1 cellular context compared by ENCODE assay signal in genomic region chr2:180980185-180980942, GRCh38.
TF ChIP-seq lines count a peak whose summit lies in the region.

Gene UBE2E3, plus strand, starts transcription at chr2:180980605. Its CDS starts 1,438 bp downstream, at chr2:180982043.

TF ChIP-seq in HepG2, 621 proteins besides CTCF, POLR2A, EP300 and RAD21 (continued from another document and continues in another):
- TF ChIP-seq ZNF740 (CRISPR knock-in tag; IDR thresholded peaks at IDR 0.05) (peak; percentile 69), ZGPAT (CRISPR knock-in tag; IDR thresholded peaks at IDR 0.05) (peak; percentile 6; the same call in 1 of the 2 replicates), ZIK1 (CRISPR knock-in tag; IDR thresholded peaks at IDR 0.05; ENCODE audit: borderline replicate concordance, low read depth) (no peak; the same call in 1 of the 2 replicates), HNRNPH1 (optimal IDR thresholded peaks at IDR 0.05; ENCODE audit: low read depth, low read length) (no peak), NR0B2 (CRISPR knock-in tag; IDR thresholded peaks at IDR 0.05) (peak; percentile 52; the same call in 1 of the 2 replicates), RFXANK (CRISPR knock-in tag; IDR thresholded peaks at IDR 0.05) (no peak), SUZ12 (IDR thresholded peaks at IDR 0.05; ENCODE audit: low read depth, low read length) (no peak), ZXDC (CRISPR knock-in tag; IDR thresholded peaks at IDR 0.05) (no peak), ZNF75D (CRISPR knock-in tag; IDR thresholded peaks at IDR 0.05; ENCODE audit: borderline replicate concordance) (no peak), ARID2 (CRISPR knock-in tag; IDR thresholded peaks at IDR 0.05; ENCODE audit: borderline replicate concordance) (peak; percentile 38; the same call in 1 of the 2 replicates), KDM2A (CRISPR knock-in tag; IDR thresholded peaks at IDR 0.05; ENCODE audit: borderline replicate concordance, low read depth) (peak; percentile 83; the same call in 1 of the 2 replicates), SMYD3 (CRISPR knock-in tag; IDR thresholded peaks at IDR 0.05) (0 out of 2 replicates have a peak, but pooled peaks have one; percentile 39), E2F5 (CRISPR knock-in tag; conservative IDR thresholded peaks at IDR 0.05) (no peak), NCOA2 (CRISPR knock-in tag; IDR thresholded peaks at IDR 0.05) (no peak), FUBP1 (CRISPR knock-in tag; IDR thresholded peaks at IDR 0.05; ENCODE audit: borderline replicate concordance) (no peak), ZNF780A (CRISPR knock-in tag; IDR thresholded peaks at IDR 0.05) (no peak), ZNF256 (CRISPR knock-in tag; conservative IDR thresholded peaks at IDR 0.05) (no peak), ZFP36L2 (CRISPR knock-in tag; IDR thresholded peaks at IDR 0.05) (no peak), MAFK (conservative IDR thresholded peaks at IDR 0.05 in 1 of 2, IDR thresholded peaks at IDR 0.05 in 1 of 2; ENCODE audit: low read length in 2 of 2) (0 out of 4 replicates have a peak, but pooled peaks of 1 of the 2 experiments have one; percentile 2), SOX6 (IDR thresholded peaks at IDR 0.05) (no peak), SOX6 (CRISPR knock-in tag; IDR thresholded peaks at IDR 0.05) (no peak), MED1 (CRISPR knock-in tag; IDR thresholded peaks at IDR 0.05) (peak; percentile 47; the same call in 1 of the 2 replicates), BORCS8-MEF2B (CRISPR knock-in tag; IDR thresholded peaks at IDR 0.05) (peak; percentile 89), MYNN (CRISPR knock-in tag; IDR thresholded peaks at IDR 0.05; ENCODE audit: low read depth) (no peak), ZNF138 (CRISPR knock-in tag; IDR thresholded peaks at IDR 0.05; ENCODE audit: low read depth) (no peak), PAWR (CRISPR knock-in tag; IDR thresholded peaks at IDR 0.05; ENCODE audit: borderline replicate concordance) (no peak), ZBTB37 (CRISPR knock-in tag; IDR thresholded peaks at IDR 0.05) (no peak), ZNF782 (CRISPR knock-in tag; IDR thresholded peaks at IDR 0.05; ENCODE audit: borderline replicate concordance) (no peak), ZNF484 (CRISPR knock-in tag; IDR thresholded peaks at IDR 0.05; ENCODE audit: borderline replicate concordance, low read depth) (no peak), KLF6 (CRISPR knock-in tag; IDR thresholded peaks at IDR 0.05) (peak; percentile 44; the same call in 1 of the 2 replicates), KLF16 (CRISPR knock-in tag; IDR thresholded peaks at IDR 0.05) (no peak), KAT8 (CRISPR knock-in tag; IDR thresholded peaks at IDR 0.05) (peak; percentile 56), KLF12 (CRISPR knock-in tag; IDR thresholded peaks at IDR 0.05; ENCODE audit: borderline replicate concordance) (no peak), ZNF550 (CRISPR knock-in tag; IDR thresholded peaks at IDR 0.05; ENCODE audit: borderline replicate concordance) (no peak), ZNF557 (CRISPR knock-in tag; IDR thresholded peaks at IDR 0.05) (no peak), SYNCRIP (IDR thresholded peaks at IDR 0.05; ENCODE audit: insufficient read depth, low read depth, low read length) (no peak), ATF7 (IDR thresholded peaks at IDR 0.05) (no peak), ATF7 (CRISPR knock-in tag; IDR thresholded peaks at IDR 0.05) (no peak), MXD4 (CRISPR knock-in tag; IDR thresholded peaks at IDR 0.05) (no peak), KMT2B (CRISPR knock-in tag; IDR thresholded peaks at IDR 0.05) (peak; percentile 40; the same call in 1 of the 2 replicates)
- TF ChIP-seq, protein P1, sequence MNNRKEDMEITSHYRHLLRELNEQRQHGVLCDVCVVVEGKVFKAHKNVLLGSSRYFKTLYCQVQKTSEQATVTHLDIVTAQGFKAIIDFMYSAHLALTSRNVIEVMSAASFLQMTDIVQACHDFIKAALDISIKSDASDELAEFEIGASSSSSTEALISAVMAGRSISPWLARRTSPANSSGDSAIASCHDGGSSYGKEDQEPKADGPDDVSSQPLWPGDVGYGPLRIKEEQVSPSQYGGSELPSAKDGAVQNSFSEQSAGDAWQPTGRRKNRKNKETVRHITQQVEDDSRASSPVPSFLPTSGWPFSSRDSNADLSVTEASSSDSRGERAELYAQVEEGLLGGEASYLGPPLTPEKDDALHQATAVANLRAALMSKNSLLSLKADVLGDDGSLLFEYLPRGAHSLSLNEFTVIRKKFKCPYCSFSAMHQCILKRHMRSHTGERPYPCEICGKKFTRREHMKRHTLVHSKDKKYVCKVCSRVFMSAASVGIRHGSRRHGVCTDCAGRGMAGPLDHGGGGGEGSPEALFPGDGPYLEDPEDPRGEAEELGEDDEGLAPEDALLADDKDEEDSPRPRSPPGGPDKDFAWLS (CRISPR knock-in tag; IDR thresholded peaks at IDR 0.05; ENCODE audit: borderline replicate concordance) = no peak
- TF ChIP-seq, protein P2, sequence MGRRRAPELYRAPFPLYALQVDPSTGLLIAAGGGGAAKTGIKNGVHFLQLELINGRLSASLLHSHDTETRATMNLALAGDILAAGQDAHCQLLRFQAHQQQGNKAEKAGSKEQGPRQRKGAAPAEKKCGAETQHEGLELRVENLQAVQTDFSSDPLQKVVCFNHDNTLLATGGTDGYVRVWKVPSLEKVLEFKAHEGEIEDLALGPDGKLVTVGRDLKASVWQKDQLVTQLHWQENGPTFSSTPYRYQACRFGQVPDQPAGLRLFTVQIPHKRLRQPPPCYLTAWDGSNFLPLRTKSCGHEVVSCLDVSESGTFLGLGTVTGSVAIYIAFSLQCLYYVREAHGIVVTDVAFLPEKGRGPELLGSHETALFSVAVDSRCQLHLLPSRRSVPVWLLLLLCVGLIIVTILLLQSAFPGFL (CRISPR knock-in tag; IDR thresholded peaks at IDR 0.05) = no peak
- TF ChIP-seq, protein P3, sequence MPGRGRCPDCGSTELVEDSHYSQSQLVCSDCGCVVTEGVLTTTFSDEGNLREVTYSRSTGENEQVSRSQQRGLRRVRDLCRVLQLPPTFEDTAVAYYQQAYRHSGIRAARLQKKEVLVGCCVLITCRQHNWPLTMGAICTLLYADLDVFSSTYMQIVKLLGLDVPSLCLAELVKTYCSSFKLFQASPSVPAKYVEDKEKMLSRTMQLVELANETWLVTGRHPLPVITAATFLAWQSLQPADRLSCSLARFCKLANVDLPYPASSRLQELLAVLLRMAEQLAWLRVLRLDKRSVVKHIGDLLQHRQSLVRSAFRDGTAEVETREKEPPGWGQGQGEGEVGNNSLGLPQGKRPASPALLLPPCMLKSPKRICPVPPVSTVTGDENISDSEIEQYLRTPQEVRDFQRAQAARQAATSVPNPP (CRISPR knock-in tag; IDR thresholded peaks at IDR 0.05) = 0 out of 2 replicates have a peak, but pooled peaks have one; percentile 68
- TF ChIP-seq, protein P4, sequence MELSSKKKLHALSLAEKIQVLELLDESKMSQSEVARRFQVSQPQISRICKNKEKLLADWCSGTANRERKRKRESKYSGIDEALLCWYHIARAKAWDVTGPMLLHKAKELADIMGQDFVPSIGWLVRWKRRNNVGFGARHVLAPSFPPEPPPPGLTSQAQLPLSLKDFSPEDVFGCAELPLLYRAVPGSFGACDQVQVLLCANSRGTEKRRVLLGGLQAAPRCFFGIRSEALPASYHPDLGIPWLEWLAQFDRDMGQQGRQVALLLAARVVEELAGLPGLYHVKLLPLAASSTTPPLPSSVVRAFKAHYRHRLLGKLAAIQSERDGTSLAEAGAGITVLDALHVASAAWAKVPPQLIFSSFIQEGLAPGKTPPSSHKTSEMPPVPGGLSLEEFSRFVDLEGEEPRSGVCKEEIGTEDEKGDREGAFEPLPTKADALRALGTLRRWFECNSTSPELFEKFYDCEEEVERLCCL (CRISPR knock-in tag; IDR thresholded peaks at IDR 0.05; ENCODE audit: borderline replicate concordance) = no peak
- TF ChIP-seq, protein P5, sequence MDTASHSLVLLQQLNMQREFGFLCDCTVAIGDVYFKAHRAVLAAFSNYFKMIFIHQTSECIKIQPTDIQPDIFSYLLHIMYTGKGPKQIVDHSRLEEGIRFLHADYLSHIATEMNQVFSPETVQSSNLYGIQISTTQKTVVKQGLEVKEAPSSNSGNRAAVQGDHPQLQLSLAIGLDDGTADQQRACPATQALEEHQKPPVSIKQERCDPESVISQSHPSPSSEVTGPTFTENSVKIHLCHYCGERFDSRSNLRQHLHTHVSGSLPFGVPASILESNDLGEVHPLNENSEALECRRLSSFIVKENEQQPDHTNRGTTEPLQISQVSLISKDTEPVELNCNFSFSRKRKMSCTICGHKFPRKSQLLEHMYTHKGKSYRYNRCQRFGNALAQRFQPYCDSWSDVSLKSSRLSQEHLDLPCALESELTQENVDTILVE (CRISPR knock-in tag; IDR thresholded peaks at IDR 0.05) = no peak
- TF ChIP-seq, protein P6, sequence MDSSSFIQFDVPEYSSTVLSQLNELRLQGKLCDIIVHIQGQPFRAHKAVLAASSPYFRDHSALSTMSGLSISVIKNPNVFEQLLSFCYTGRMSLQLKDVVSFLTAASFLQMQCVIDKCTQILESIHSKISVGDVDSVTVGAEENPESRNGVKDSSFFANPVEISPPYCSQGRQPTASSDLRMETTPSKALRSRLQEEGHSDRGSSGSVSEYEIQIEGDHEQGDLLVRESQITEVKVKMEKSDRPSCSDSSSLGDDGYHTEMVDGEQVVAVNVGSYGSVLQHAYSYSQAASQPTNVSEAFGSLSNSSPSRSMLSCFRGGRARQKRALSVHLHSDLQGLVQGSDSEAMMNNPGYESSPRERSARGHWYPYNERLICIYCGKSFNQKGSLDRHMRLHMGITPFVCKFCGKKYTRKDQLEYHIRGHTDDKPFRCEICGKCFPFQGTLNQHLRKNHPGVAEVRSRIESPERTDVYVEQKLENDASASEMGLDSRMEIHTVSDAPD (CRISPR knock-in tag; IDR thresholded peaks at IDR 0.05) = no peak; the same call in 1 of the 2 replicates
- TF ChIP-seq, protein P7, sequence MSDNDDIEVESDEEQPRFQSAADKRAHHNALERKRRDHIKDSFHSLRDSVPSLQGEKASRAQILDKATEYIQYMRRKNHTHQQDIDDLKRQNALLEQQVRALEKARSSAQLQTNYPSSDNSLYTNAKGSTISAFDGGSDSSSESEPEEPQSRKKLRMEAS (IDR thresholded peaks at IDR 0.05) = peak; percentile 73
